In genomic region chr3:65485826-65486592, GRCh38 we compare ENCODE assay signal across 21 cellular contexts.
DNase-seq lines count a peak whose midpoint lies in the region; ATAC-seq, FAIRE-seq and TF ChIP-seq lines count a peak whose summit lies in the region.
"Had no signal": no experiment of that assay in that cellular context is flagged by ENCODE, and none has a peak within 500 bp of the region (broad histone marks: within the 10 kb centered on the region; RNA-seq: fewer than 3 reads in every experiment).

No MANE protein-coding gene starts in this region.

- TF ChIP-seq EP300 in HepG2 (IDR thresholded peaks at IDR 0.05; ENCODE audit: low read depth in 2 of 2, low read length in 2 of 2) (no peak), HepG2 (CRISPR knock-in tag; IDR thresholded peaks at IDR 0.05; ENCODE audit: borderline replicate concordance) (no peak), ovary (IDR thresholded peaks at IDR 0.05) (no peak)

- H3K79me2 ChIP-seq in HepG2 (ENCODE audit: insufficient read depth, low read length) (no peaks in the 10 kb centered on the region), parathyroid adenoma (no peaks in the 10 kb centered on the region)

- H3K4me2 ChIP-seq in HepG2 (ENCODE audit: low read depth, low read length) (no peak overlapping the region), parathyroid adenoma (ENCODE audit: low read length) (peak overlapping the region; percentile 15)

- ATAC-seq in right lobe of liver (peak; percentile 13 to 39 (median 30)), HepG2 (no peak), HG02678 (IDR thresholded peaks at IDR 0.05; ENCODE audit: unreplicated experiment) (no peak), HG02884 (IDR thresholded peaks at IDR 0.05; ENCODE audit: unreplicated experiment) (no peak)
- ATAC-seq: left lung had no signal

- H3K36me3 ChIP-seq in right lobe of liver = no peaks in the 10 kb centered on the region
- H3K36me3 ChIP-seq in HepG2 (replicated peaks in 1 of 2; ENCODE audit: control insufficient read depth in 1 of 2, insufficient read depth in 2 of 2, low read length in 2 of 2) = no peaks in the 10 kb centered on the region
- H3K36me3 ChIP-seq in parathyroid adenoma (ENCODE audit: control insufficient read depth, insufficient read depth, low read length) = no peaks in the 10 kb centered on the region
- no peaks in the 10 kb centered on the region for H3K36me3 ChIP-seq in ovary
- H3K36me3 ChIP-seq: left lung, thoracic aorta had no signal

- peaks cover 11% of the 10 kb centered on the region for H4K20me1 ChIP-seq in HepG2 (ENCODE audit: insufficient read depth, low read length)

- H3K9ac ChIP-seq in HepG2 (ENCODE audit: insufficient read depth, low read depth, low read length) (no peak overlapping the region), parathyroid adenoma (no peak overlapping the region)

- WGBS in right lobe of liver (ENCODE audit: insufficient coverage, low coverage, low lambda C conversion rate, missing lambda C conversion rate) = 54% methylated on average over 3 of the region's 3 CpGs
- WGBS in HepG2 (ENCODE audit: low lambda C conversion rate) = 96% methylated on average over 3 of the region's 3 CpGs
- 56 to 63% (median 59%) methylated on average over 3 of the region's 3 CpGs for WGBS in ovary, 3 donors

- H3K27ac ChIP-seq in right lobe of liver (no peak overlapping the region), HepG2 (ENCODE audit: extremely low read length, insufficient read depth, low read length) (no peak overlapping the region), parathyroid adenoma (peak overlapping the region; percentile 18), ovary (no peak overlapping the region)
- H3K27ac ChIP-seq: left lung, thoracic aorta had no signal

- H3K27me3 ChIP-seq in right lobe of liver = no peaks in the 10 kb centered on the region
- no peaks in the 10 kb centered on the region for H3K27me3 ChIP-seq in HepG2 (ENCODE audit: control insufficient read depth in 1 of 2, insufficient read depth in 2 of 2, low read length in 2 of 2)
- no peaks in the 10 kb centered on the region for H3K27me3 ChIP-seq in parathyroid adenoma (ENCODE audit: control insufficient read depth, insufficient read depth, low read length)
- H3K27me3 ChIP-seq in ovary = no peaks in the 10 kb centered on the region
- H3K27me3 ChIP-seq: left lung had no signal

- FAIRE-seq in HepG2 (lab: Jason Lieb, UNC) = no peak
- FAIRE-seq: colon had no signal

- no peak for TF ChIP-seq RAD21 in HepG2 (CRISPR knock-in tag; IDR thresholded peaks at IDR 0.05)

- in situ Hi-C loops in HepG2 (cut with HindIII; ENCODE audit: extremely low pct_ligation_motif_present, low pct_unique_long_range_greater_than_20kb) = no loop called here

- POLR2A ChIA-PET in HepG2 (lab: Yijun Ruan, JAX) = no interaction called here

- CTCF ChIA-PET in HepG2 (lab: Yijun Ruan, JAX; ENCODE audit: low intra/inter-chr PET ratio, low total read pairs) = no interaction called here

- no TSS peak for BruUV-seq in HepG2 (replicated peaks; lab: Mats Ljungman, UMichigan)

- intact Hi-C loops in right lobe of liver (cut with DNase I) (no loop called here), HepG2 (cut with micrococcal nuclease; ENCODE audit: unreplicated experiment) (no loop called here), ovary (cut with DNase I) (no loop called here)

- DNase-seq in right lobe of liver (no peak), HepG2 (ENCODE audit: low spot score) (no peak), globus pallidus (ENCODE audit: low spot score) (peak; percentile 78), ovary (no peak), NCI-H526 treated with DMSO at 0.1 percent for 48 hours (lab: John Stamatoyannopoulos, UW) (no peak)
- DNase-seq: 8988T; activated CD4-positive, alpha-beta T cell treated with anti-CD3 and anti-CD28 coated beads, Interleukin-2, amount 50 U/mL, for 4 hours; activated naive CD4-positive, alpha-beta T cell treated with Interleukin-2 at 50 U/mL for 16 hours; activated T-cell treated with anti-CD3 and anti-CD28 coated beads for 4 hours; DMS 273 treated with DMSO at 0.1 percent for 48 hours; foreskin melanocyte; left lung; MM.1S; NCI-H1694 treated with DMSO at 0.1 percent for 48 hours; NCI-H345; T-helper 1 cell had no signal

- no peak for TF ChIP-seq CTCF in right lobe of liver (IDR thresholded peaks at IDR 0.05)
- TF ChIP-seq CTCF in HepG2 (CRISPR knock-in tag; IDR thresholded peaks at IDR 0.05) = no peak
- no peak for TF ChIP-seq CTCF in parathyroid adenoma (IDR thresholded peaks at IDR 0.05)
- TF ChIP-seq CTCF in ovary (IDR thresholded peaks at IDR 0.05) = no peak

- H2AFZ ChIP-seq in HepG2 (ENCODE audit: low read length) (no peak overlapping the region), parathyroid adenoma (no peak overlapping the region)

- no peaks in the 10 kb centered on the region for H3K9me3 ChIP-seq in right lobe of liver
- no peaks in the 10 kb centered on the region for H3K9me3 ChIP-seq in HepG2 (ENCODE audit: low read length)
- no peaks in the 10 kb centered on the region for H3K9me3 ChIP-seq in parathyroid adenoma (ENCODE audit: control insufficient read depth, low read length)
- H3K9me3 ChIP-seq in ovary = no peaks in the 10 kb centered on the region
- H3K9me3 ChIP-seq: left lung, thoracic aorta had no signal

- peaks cover 0 to 20% (median 0%) of the 10 kb centered on the region in 4 donors for H3K4me1 ChIP-seq in right lobe of liver
- H3K4me1 ChIP-seq in HepG2 (ENCODE audit: insufficient read depth, low read length) = no peaks in the 10 kb centered on the region
- H3K4me1 ChIP-seq in parathyroid adenoma = peaks cover 22% of the 10 kb centered on the region
- H3K4me1 ChIP-seq in ovary (ENCODE audit: insufficient read depth) = peaks cover 4% of the 10 kb centered on the region

- no peak for TF ChIP-seq POLR2A in right lobe of liver (IDR thresholded peaks at IDR 0.05)
- TF ChIP-seq POLR2A in HepG2 (IDR thresholded peaks at IDR 0.05; ENCODE audit: insufficient read depth in 1 of 2, low read depth in 2 of 2, low read length in 2 of 2) = no peak
- TF ChIP-seq POLR2A in ovary (IDR thresholded peaks at IDR 0.05) = no peak

- H3K4me3 ChIP-seq in right lobe of liver = no peak overlapping the region
- H3K4me3 ChIP-seq in HepG2 (replicated peaks in 1 of 3; ENCODE audit: insufficient read depth in 1 of 3, low read depth in 2 of 3, low read length in 3 of 3) = no peak overlapping the region
- no peak overlapping the region for H3K4me3 ChIP-seq in parathyroid adenoma (ENCODE audit: low read depth, low read length)
- H3K4me3 ChIP-seq in ovary = no peak overlapping the region
- H3K4me3 ChIP-seq: left lung, thoracic aorta had no signal

TF ChIP-seq in HepG2, 621 proteins besides CTCF, POLR2A, EP300 and RAD21:
- TF ChIP-seq ZSCAN21 (CRISPR knock-in tag; IDR thresholded peaks at IDR 0.05; ENCODE audit: borderline replicate concordance) (no peak), JUN (CRISPR knock-in tag; IDR thresholded peaks at IDR 0.05) (no peak), ZXDC (CRISPR knock-in tag; IDR thresholded peaks at IDR 0.05) (no peak), SOX6 (IDR thresholded peaks at IDR 0.05) (no peak), SOX6 (CRISPR knock-in tag; IDR thresholded peaks at IDR 0.05) (no peak)
- TF ChIP-seq, protein P1, sequence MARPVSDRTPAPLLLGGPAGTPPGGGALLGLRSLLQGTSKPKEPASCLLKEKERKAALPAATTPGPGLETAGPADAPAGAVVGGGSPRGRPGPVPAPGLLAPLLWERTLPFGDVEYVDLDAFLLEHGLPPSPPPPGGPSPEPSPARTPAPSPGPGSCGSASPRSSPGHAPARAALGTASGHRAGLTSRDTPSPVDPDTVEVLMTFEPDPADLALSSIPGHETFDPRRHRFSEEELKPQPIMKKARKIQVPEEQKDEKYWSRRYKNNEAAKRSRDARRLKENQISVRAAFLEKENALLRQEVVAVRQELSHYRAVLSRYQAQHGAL (CRISPR knock-in tag; IDR thresholded peaks at IDR 0.05; ENCODE audit: not compliant biosample characterization) = no peak

Comparison
In these comparisons a context has a peak if more than half of its experiments do, and no peak if none do; other contexts are left out.
1. ATAC-seq: peak in right lobe of liver (4 of 4); none in HepG2 (single experiment), HG02678 (single experiment) and HG02884 (single experiment).